In the genomic region with DNA sequence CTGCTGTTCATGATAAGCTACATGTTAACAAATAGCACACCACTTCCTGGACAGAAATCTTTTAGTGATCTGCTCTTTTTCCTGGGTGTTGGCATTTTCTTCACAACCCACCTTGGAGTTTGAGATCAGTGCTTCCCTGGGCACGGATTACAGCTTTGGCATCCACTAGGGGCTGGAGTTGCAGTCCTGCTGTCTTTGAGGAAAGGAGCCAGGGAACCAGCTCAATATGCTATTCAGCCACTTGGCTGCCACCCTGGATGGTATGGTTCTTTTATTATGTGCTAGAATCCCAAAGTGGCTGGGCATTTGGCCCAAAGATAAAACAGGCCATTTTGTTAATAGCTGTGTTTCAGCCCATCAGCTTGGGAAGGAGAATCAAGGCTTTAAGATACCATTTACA, we compare ENCODE assay signal across 23 cellular contexts. TPM values are rescaled to one million over a fixed set of nuclear protein-coding genes. Genes with fewer than 3 reads are reported as not detected.
DNase-seq lines count a peak whose midpoint lies in the region; ATAC-seq and TF ChIP-seq lines count a peak whose summit lies in the region.
"Had no signal": no experiment of that assay in that cellular context is flagged by ENCODE, and none has a peak within 500 bp of the region (broad histone marks: within the 10 kb centered on the region; RNA-seq: fewer than 3 reads in every experiment).

No MANE protein-coding gene starts in this region.

- no peak for TF ChIP-seq POLR2A in thyroid gland (IDR thresholded peaks at IDR 0.05)
- no peak for TF ChIP-seq POLR2A in prostate gland (IDR thresholded peaks at IDR 0.05)

- WGBS in thyroid gland, 2 donors, result 53 to 57% methylated on average over 1 of the region's 1 CpG
- 25% methylated on average over 1 of the region's 1 CpG for WGBS in prostate gland

- H3K36me3 ChIP-seq in thyroid gland, result no peaks in the 10 kb centered on the region
- no peaks in the 10 kb centered on the region for H3K36me3 ChIP-seq in prostate gland
- H3K36me3 ChIP-seq: esophagus muscularis mucosa, right lobe of liver, vagina had no signal

- H3K9me3 ChIP-seq in thyroid gland (no peaks in the 10 kb centered on the region), prostate gland (no peaks in the 10 kb centered on the region)
- H3K9me3 ChIP-seq: esophagus muscularis mucosa, right lobe of liver, vagina had no signal

- H3K27ac ChIP-seq in VCaP, result no peak overlapping the region
- H3K27ac ChIP-seq in thyroid gland, result peak overlapping the region; percentile 20 to 41 (median 38)
- no peak overlapping the region for H3K27ac ChIP-seq in prostate gland
- H3K27ac ChIP-seq: esophagus muscularis mucosa, right lobe of liver, vagina had no signal

- peaks cover 21 to 29% of the 10 kb centered on the region in 2 donors for H3K4me1 ChIP-seq in thyroid gland
- H3K4me1 ChIP-seq in prostate gland (replicated peaks), result no peaks in the 10 kb centered on the region
- H3K4me1 ChIP-seq: esophagus muscularis mucosa, right lobe of liver, vagina had no signal

- no peak overlapping the region for H3K4me3 ChIP-seq in thyroid gland (replicated peaks in 1 of 3)
- H3K4me3 ChIP-seq in prostate gland, result no peak overlapping the region
- H3K4me3 ChIP-seq: esophagus muscularis mucosa, right lobe of liver, vagina had no signal

- intact Hi-C loops in Right ventricle myocardium superior (cut with DNase I) (loop anchor here (10.0 kb wide), 1 partner anchor 99 kb away; the partner anchor contains the start of gene CHRNB2), cardiac septum (cut with DNase I) (no loop called here), thyroid gland (cut with DNase I) (loop anchor here (10.0 kb wide), 1 partner anchor 401 kb away; the partner anchor contains the start of gene EFNA4), prostate gland (cut with DNase I) (no loop called here)

- TF ChIP-seq CTCF in VCaP (conservative IDR thresholded peaks at IDR 0.05) (peak; percentile 67), thyroid gland (IDR thresholded peaks at IDR 0.05) (no peak), prostate gland (IDR thresholded peaks at IDR 0.05) (no peak)

- ATAC-seq in Right ventricle myocardium superior (ENCODE audit: poor library complexity) (peak; percentile 65), GM19455 (IDR thresholded peaks at IDR 0.05; ENCODE audit: unreplicated experiment) (no peak)
- ATAC-seq: activated T-cell treated with anti-CD3 and anti-CD28 coated beads, Interleukin-2, amount 50 U/mL, for 4 hours; naive thymus-derived CD8-positive, alpha-beta T cell; right lobe of liver had no signal

- DNase-seq in Right ventricle myocardium superior, result no peak
- no peak for DNase-seq in cardiac septum (ENCODE audit: low spot score)
- DNase-seq in NCI-H1092 treated with DMSO at 0.1 percent for 48 hours (lab: John Stamatoyannopoulos, UW), result peak; percentile 29
- no peak for DNase-seq in thyroid gland
- DNase-seq in amniotic stem cell (lab: John Stamatoyannopoulos, UW), result no peak
- DNase-seq in prostate gland (ENCODE audit: low spot score), result no peak
- DNase-seq: activated CD4-positive, alpha-beta T cell treated with anti-CD3 and anti-CD28 coated beads for 1 hour; activated CD8-positive, alpha-beta memory T cell treated with anti-CD3 and anti-CD28 coated beads for 24 hours; activated naive CD4-positive, alpha-beta T cell treated with anti-CD3 and anti-CD28 coated beads for 36 hours; activated T-cell treated with anti-CD3 and anti-CD28 coated beads, Interleukin-2, amount 50 U/mL, for 4 hours; CD4-positive, CD25-positive, alpha-beta regulatory T cell; DMS53; effector memory CD4-positive, alpha-beta T cell; KBM-7; mesenchymal stem cell; naive thymus-derived CD8-positive, alpha-beta T cell; NCI-H1105; NCI-H2107; right lobe of liver had no signal

- no peaks in the 10 kb centered on the region for H3K27me3 ChIP-seq in thyroid gland
- no peaks in the 10 kb centered on the region for H3K27me3 ChIP-seq in prostate gland (replicated peaks; ENCODE audit: insufficient read depth)
- H3K27me3 ChIP-seq: right lobe of liver, vagina had no signal

RNA-seq across cellular contexts. Expression of gene ADAR, which starts 55.7 kb away (rescaled TPM):
- total RNA-seq in Right ventricle myocardium superior (48.1 TPM), cardiac septum (54.1 TPM), thyroid gland (100 to 1,000 TPM in 2 of 4 donors, 10 to 100 TPM in 2; 89.1 to 168 (median 114) TPM), prostate gland (100 to 1,000 TPM in 1 of 2 donors, 10 to 100 TPM in 1; 98.1 to 181 TPM)

Comparison
In these comparisons a context has a peak if more than half of its experiments do, and no peak if none do; other contexts are left out.
1. intact Hi-C loops: an anchor here in Right ventricle myocardium superior (10.0 kb wide) and thyroid gland (10.0 kb wide); none called in cardiac septum and prostate gland.
2. H3K27ac ChIP-seq: peak in thyroid gland (3 of 3); none in VCaP (single experiment) and prostate gland (0 of 2).